7 cellular contexts compared by ENCODE assay signal in genomic region chr15:65792130-65792987, GRCh38. TPM values are rescaled to one million over a fixed set of nuclear protein-coding genes. Genes with fewer than 3 reads are reported as not detected.
DNase-seq lines count a peak whose midpoint lies in the region; ATAC-seq, FAIRE-seq and TF ChIP-seq lines count a peak whose summit lies in the region.

Gene DENND4A (minus strand): TSS chr15:65792293. CDS start chr15:65756450, 35,843 bp downstream.

- H3K4me1 ChIP-seq in hepatocyte (ENCODE audit: insufficient read depth) = peaks cover 13% of the 10 kb centered on the region

- H3K4me2 ChIP-seq in hepatocyte = peak within 1 kb of the TSS; percentile 78

- peaks cover 31% of the 10 kb centered on the region for H3K79me2 ChIP-seq in hepatocyte

- no peaks in the 10 kb centered on the region for H4K20me1 ChIP-seq in hepatocyte (ENCODE audit: insufficient read depth, poor library complexity, severe bottlenecking)

- H3K27me3 ChIP-seq in hepatocyte = no peaks in the 10 kb centered on the region

- H3K9me2 ChIP-seq in hepatocyte (replicated peaks; ENCODE audit: insufficient read depth) = no peaks in the 10 kb centered on the region

- DNase-seq in GM18507 (ENCODE audit: extremely low spot score, insufficient read length, low read depth) (peak; percentile 73), NCI-H2029 treated with DMSO at 0.1 percent for 48 hours (lab: John Stamatoyannopoulos, UW) (peak; percentile 50), T-helper 9 cell (peak; percentile 98), astrocyte of the hippocampus (ENCODE audit: low read depth, low spot score) (peak; percentile 99), hepatocyte (ENCODE audit: low spot score) (peak; percentile 99), retina (peak; percentile 99)

- H3K9me3 ChIP-seq in hepatocyte (ENCODE audit: low read depth) = no peaks in the 10 kb centered on the region

- no peaks in the 10 kb centered on the region for H3K36me3 ChIP-seq in hepatocyte (replicated peaks; ENCODE audit: insufficient read depth, low read depth)

- peak within 1 kb of the TSS; percentile 97 for H3K27ac ChIP-seq in hepatocyte

- H3K4me3 ChIP-seq in hepatocyte = peak within 1 kb of the TSS; percentile 80

- no peak for TF ChIP-seq CTCF in hepatocyte (IDR thresholded peaks at IDR 0.05; ENCODE audit: poor library complexity)

- WGBS in hepatocyte (ENCODE audit: low lambda C conversion rate, missing lambda C conversion rate) = under 1% methylated on average over 46 of the region's 63 CpGs

- peak; percentile 96 for FAIRE-seq in GM18507 (lab: Jason Lieb, UNC)

- peak; percentile 79 for ATAC-seq in HG02981 (IDR thresholded peaks at IDR 0.05; ENCODE audit: unreplicated experiment)

- H2AFZ ChIP-seq in hepatocyte = peak within 1 kb of the TSS; percentile 64

RNA-seq across cellular contexts. Expression of gene DENND4A, which starts in this region (rescaled TPM):
- total RNA-seq in hepatocyte = 19.7 and 20.7 TPM in 2 replicates
- 3.2 and 3.9 TPM in 2 replicates for polyA plus RNA-seq in hepatocyte

Comparison
In these comparisons a context has a peak if more than half of its experiments do, and no peak if none do; other contexts are left out.
1. Peak in every context shown above with its lines: DNase-seq, ATAC-seq, H3K4me3 ChIP-seq and H3K27ac ChIP-seq.